1 cellular context compared by ENCODE assay signal in genomic region chr2:58620127-58620526, GRCh38.
TF ChIP-seq lines count a peak whose summit lies in the region.

No MANE protein-coding gene starts in this region.

TF ChIP-seq in HCT116, 20 proteins besides CTCF, POLR2A, EP300 and RAD21 (continued from another document):
- TF ChIP-seq ZBTB33 (IDR thresholded peaks at IDR 0.05; ENCODE audit: extremely low read depth, insufficient replicate concordance, low read length) (no peak), SIN3A (IDR thresholded peaks at IDR 0.05; ENCODE audit: low read depth) (no peak), POLR2AphosphoS5 (IDR thresholded peaks at IDR 0.05; ENCODE audit: low read depth, low read length) (no peak), ATF3 (IDR thresholded peaks at IDR 0.05) (no peak), YY1 (IDR thresholded peaks at IDR 0.05; ENCODE audit: extremely low read depth, insufficient replicate concordance, low read depth, low read length) (no peak)
